In the genomic region with DNA sequence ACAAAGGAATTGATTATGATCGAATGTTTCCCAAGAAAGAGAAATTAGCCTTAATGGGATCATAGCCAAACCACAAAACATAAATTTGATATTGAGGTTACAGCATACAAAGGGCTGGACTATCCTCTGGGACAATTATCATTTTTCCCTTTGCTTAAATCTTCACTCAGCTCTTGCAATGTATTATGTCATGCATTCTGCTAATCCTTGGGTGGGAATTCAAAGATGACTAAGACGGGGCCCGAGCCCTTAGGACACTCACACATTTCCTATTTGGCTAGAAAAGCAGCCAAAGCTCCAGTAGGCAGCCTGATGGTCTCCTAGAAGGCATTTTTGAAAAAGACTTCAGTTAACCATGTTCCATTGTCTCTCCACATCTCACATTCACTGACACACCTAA, we compare ENCODE assay signal across 15 cellular contexts. TPM values are rescaled to one million over a fixed set of nuclear protein-coding genes. Genes with fewer than 3 reads are reported as not detected.
A peak's percentile ranks its signal among the peaks of the same experiment; 100 is the strongest.
DNase-seq lines count a peak whose midpoint lies in the region; ATAC-seq and TF ChIP-seq lines count a peak whose summit lies in the region.
"Had no signal": no experiment of that assay in that cellular context is flagged by ENCODE, and none has a peak within 500 bp of the region (broad histone marks: within the 10 kb centered on the region; RNA-seq: fewer than 3 reads in every experiment).

No MANE protein-coding gene starts in this region.

- no peaks in the 10 kb centered on the region for H3K4me1 ChIP-seq in right atrium auricular region
- H3K4me1 ChIP-seq: pancreas, SJSA1 had no signal

- no peak overlapping the region for H3K4me3 ChIP-seq in right atrium auricular region
- H3K4me3 ChIP-seq in fibroblast of mammary gland (ENCODE audit: control insufficient read depth, low read depth, low read length) = no peak overlapping the region
- H3K4me3 ChIP-seq: pancreas, SJSA1 had no signal

- no peak for TF ChIP-seq CTCF in right atrium auricular region (IDR thresholded peaks at IDR 0.05)
- no peak for TF ChIP-seq CTCF in fibroblast of mammary gland (conservative IDR thresholded peaks at IDR 0.05; ENCODE audit: control insufficient read depth, insufficient read depth, low read depth, low read length)

- H3K27ac ChIP-seq in right atrium auricular region = no peak overlapping the region
- H3K27ac ChIP-seq: pancreas, SJSA1 had no signal

- no peaks in the 10 kb centered on the region for H3K36me3 ChIP-seq in right atrium auricular region
- H3K36me3 ChIP-seq: pancreas, SJSA1 had no signal

- no peaks in the 10 kb centered on the region for H3K27me3 ChIP-seq in right atrium auricular region
- H3K27me3 ChIP-seq: pancreas, SJSA1 had no signal

- H3K9me3 ChIP-seq in right atrium auricular region = no peaks in the 10 kb centered on the region
- H3K9me3 ChIP-seq: pancreas, SJSA1 had no signal

- intact Hi-C loops in Right ventricle myocardium inferior (cut with DNase I) = no loop called here

- DNase-seq in Right ventricle myocardium inferior (ENCODE audit: missing footprints) = no peak
- no peak for DNase-seq in right atrium auricular region (ENCODE audit: low spot score)
- peak; percentile 91 for DNase-seq in fibroblast of mammary gland (ENCODE audit: low read depth)
- DNase-seq in stromal cell of bone marrow (ENCODE audit: low read depth) = peak; percentile 87
- DNase-seq in cortex of kidney (lab: John Stamatoyannopoulos, UW) = no peak
- no peak for DNase-seq in activated CD8-positive, alpha-beta memory T cell treated with anti-CD3 and anti-CD28 coated beads for 24 hours
- DNase-seq: 8988T; effector memory CD4-positive, alpha-beta T cell; NCI-H146; NCI-H748 treated with DMSO at 0.1 percent for 48 hours; pancreas; stimulated activated CD8-positive, alpha-beta memory T cell treated with anti-CD3 and anti-CD28 coated beads, Interleukin-4, amount 100 ng/mL, for 48 hours had no signal

- ATAC-seq in Right ventricle myocardium inferior (peak; percentile 86), SK-N-SH treated with all-trans-retinoic acid at 6 μM for 48 hours (peak; percentile 63), HG02885 (IDR thresholded peaks at IDR 0.05; ENCODE audit: poor library complexity, unreplicated experiment) (no peak)

TF ChIP-seq in SK-N-SH treated with all-trans-retinoic acid at 6 μM for 48 hours, 23 proteins besides CTCF, POLR2A, EP300 and RAD21:
- TF ChIP-seq, protein P1, sequence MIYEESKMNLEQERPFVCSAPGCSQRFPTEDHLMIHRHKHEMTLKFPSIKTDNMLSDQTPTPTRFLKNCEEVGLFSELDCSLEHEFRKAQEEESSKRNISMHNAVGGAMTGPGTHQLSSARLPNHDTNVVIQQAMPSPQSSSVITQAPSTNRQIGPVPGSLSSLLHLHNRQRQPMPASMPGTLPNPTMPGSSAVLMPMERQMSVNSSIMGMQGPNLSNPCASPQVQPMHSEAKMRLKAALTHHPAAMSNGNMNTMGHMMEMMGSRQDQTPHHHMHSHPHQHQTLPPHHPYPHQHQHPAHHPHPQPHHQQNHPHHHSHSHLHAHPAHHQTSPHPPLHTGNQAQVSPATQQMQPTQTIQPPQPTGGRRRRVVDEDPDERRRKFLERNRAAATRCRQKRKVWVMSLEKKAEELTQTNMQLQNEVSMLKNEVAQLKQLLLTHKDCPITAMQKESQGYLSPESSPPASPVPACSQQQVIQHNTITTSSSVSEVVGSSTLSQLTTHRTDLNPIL (CRISPR knock-in tag; IDR thresholded peaks at IDR 0.05; ENCODE audit: low read depth) = 0 out of 2 replicates have a peak, but pooled peaks have one; percentile 40
- no peak for TF ChIP-seq SNAI2 (CRISPR knock-in tag; IDR thresholded peaks at IDR 0.05)
- TF ChIP-seq GLIS3 (CRISPR knock-in tag; IDR thresholded peaks at IDR 0.05) = no peak
- TF ChIP-seq CSDC2 (CRISPR knock-in tag; IDR thresholded peaks at IDR 0.05) = no peak
- no peak for TF ChIP-seq ZFP3 (CRISPR knock-in tag; IDR thresholded peaks at IDR 0.05)
- TF ChIP-seq RARB (CRISPR knock-in tag; IDR thresholded peaks at IDR 0.05) = no peak
- no peak for TF ChIP-seq ZC3H10 (CRISPR knock-in tag; IDR thresholded peaks at IDR 0.05)
- no peak for TF ChIP-seq BACH2 (CRISPR knock-in tag; IDR thresholded peaks at IDR 0.05; ENCODE audit: borderline replicate concordance)
- TF ChIP-seq ISL1 (CRISPR knock-in tag; IDR thresholded peaks at IDR 0.05) = peak; percentile 22; the same call in 1 of the 2 replicates
- TF ChIP-seq ZNF565 (CRISPR knock-in tag; conservative IDR thresholded peaks at IDR 0.05; ENCODE audit: low read depth) = no peak

RNA-seq across cellular contexts. Expression of a gene that starts 17.2 kb away (rescaled TPM):
- total RNA-seq in Right ventricle myocardium inferior = 4.5 TPM
- total RNA-seq in right atrium auricular region = 1 to 10 TPM; 3.6 to 3.9 TPM

RNA-seq across cellular contexts. Expression of a gene that starts 45.0 kb away (rescaled TPM):
- total RNA-seq in Right ventricle myocardium inferior = 2.1 TPM
- 1 to 10 TPM; 1.6 to 2.0 TPM for total RNA-seq in right atrium auricular region

RNA-seq across cellular contexts. Expression of a gene that starts 50.8 kb away (rescaled TPM):
- total RNA-seq in Right ventricle myocardium inferior (2.9 TPM), right atrium auricular region (1 to 10 TPM; 2.8 to 5.2 TPM)

Comparison
In these comparisons a context has a peak if more than half of its experiments do, and no peak if none do; other contexts are left out.
1. DNase-seq: peak in fibroblast of mammary gland (single experiment) and stromal cell of bone marrow (single experiment); none in Right ventricle myocardium inferior (single experiment), right atrium auricular region (single experiment), cortex of kidney (single experiment) and activated CD8-positive, alpha-beta memory T cell treated with anti-CD3 and anti-CD28 coated beads for 24 hours (single experiment).